Comparison of ENCODE assay signal across 1 cellular context in the genomic region with DNA sequence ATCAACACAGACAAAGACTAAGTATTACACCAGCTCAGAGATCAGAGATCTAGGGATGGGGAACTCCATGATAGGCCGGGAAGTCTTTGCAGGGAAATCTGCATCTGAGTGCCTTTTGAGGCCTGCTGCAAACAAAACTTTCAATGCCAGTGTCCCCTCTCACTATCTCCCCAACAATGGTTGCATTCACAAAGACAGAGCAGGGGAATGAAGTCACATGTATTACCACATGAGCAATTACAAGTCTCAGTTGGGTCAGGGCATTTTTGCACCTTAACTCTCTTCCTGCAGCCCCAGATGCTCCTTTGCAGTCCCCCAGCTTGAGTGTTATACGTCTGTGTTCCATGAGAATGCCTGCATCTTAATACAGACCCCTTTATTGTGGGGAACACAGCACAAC.
TF ChIP-seq lines count a peak whose summit lies in the region.

No MANE protein-coding gene starts in this region.

TF ChIP-seq in H1, 55 proteins besides CTCF, POLR2A, EP300 and RAD21:
- TF ChIP-seq, protein P1, sequence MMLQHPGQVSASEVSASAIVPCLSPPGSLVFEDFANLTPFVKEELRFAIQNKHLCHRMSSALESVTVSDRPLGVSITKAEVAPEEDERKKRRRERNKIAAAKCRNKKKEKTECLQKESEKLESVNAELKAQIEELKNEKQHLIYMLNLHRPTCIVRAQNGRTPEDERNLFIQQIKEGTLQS (IDR thresholded peaks at IDR 0.05; ENCODE audit: insufficient read depth, low read depth, low read length): no peak
- TF ChIP-seq KDM1A (IDR thresholded peaks at IDR 0.05; ENCODE audit: borderline replicate concordance, low read length): no peak
- TF ChIP-seq MAX (IDR thresholded peaks at IDR 0.05): no peak
- peak; percentile 20; the same call in 1 of the 2 replicates for TF ChIP-seq YY1 (IDR thresholded peaks at IDR 0.05; ENCODE audit: low read depth, low read length)
- no peak for TF ChIP-seq EZH2 (IDR thresholded peaks at IDR 0.05; ENCODE audit: low read depth, low read length, severe bottlenecking)
- TF ChIP-seq EGR1 (IDR thresholded peaks at IDR 0.05; ENCODE audit: borderline replicate concordance, low read depth, low read length): no peak
- TF ChIP-seq SIN3A (conservative IDR thresholded peaks at IDR 0.05 in 1 of 2, IDR thresholded peaks at IDR 0.05 in 1 of 2; ENCODE audit: low read depth in 1 of 2, low read length in 2 of 2): no peak
